In the genomic region with DNA sequence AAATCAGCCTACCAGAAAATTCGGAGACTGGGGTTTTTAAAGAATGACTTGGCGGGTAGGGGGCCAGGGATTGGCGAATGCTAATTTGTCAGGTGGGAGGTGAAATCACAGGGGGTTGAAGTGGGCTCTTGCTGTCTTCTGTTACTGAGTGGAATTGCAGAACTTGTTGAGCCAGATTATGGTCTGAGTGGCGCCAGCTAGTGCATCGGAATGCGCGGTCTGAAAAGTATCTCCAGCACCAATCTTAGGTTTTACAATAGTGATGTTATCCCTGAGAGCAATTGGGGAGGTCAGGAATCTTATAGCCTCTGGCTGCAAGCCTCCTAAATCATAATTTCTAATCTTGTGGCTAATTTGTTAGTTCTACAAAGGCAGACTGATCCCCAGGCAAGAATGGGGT, we compare ENCODE assay signal across 2 cellular contexts.
TF ChIP-seq lines count a peak whose summit lies in the region.

No MANE protein-coding gene starts in this region.

TF ChIP-seq in SK-N-SH, 30 proteins besides CTCF, POLR2A, EP300 and RAD21 (continued from another document):
- TF ChIP-seq FOXJ3 (CRISPR knock-in tag; IDR thresholded peaks at IDR 0.05) = no peak
- TF ChIP-seq GABPA (IDR thresholded peaks at IDR 0.05; ENCODE audit: low read depth) = no peak
- TF ChIP-seq FOSL2 (IDR thresholded peaks at IDR 0.05; ENCODE audit: borderline replicate concordance, low read depth) = no peak
- no peak for TF ChIP-seq NRF1 (IDR thresholded peaks at IDR 0.05; ENCODE audit: low read depth, low read length)
- TF ChIP-seq, protein P1, sequence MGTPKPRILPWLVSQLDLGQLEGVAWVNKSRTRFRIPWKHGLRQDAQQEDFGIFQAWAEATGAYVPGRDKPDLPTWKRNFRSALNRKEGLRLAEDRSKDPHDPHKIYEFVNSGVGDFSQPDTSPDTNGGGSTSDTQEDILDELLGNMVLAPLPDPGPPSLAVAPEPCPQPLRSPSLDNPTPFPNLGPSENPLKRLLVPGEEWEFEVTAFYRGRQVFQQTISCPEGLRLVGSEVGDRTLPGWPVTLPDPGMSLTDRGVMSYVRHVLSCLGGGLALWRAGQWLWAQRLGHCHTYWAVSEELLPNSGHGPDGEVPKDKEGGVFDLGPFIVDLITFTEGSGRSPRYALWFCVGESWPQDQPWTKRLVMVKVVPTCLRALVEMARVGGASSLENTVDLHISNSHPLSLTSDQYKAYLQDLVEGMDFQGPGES (IDR thresholded peaks at IDR 0.05; ENCODE audit: low read depth, low read length) = no peak
- no peak for TF ChIP-seq POLR2AphosphoS5 (IDR thresholded peaks at IDR 0.05; ENCODE audit: low read depth, low read length)
TF ChIP-seq in SK-N-SH: peak in this region for 0.

TF ChIP-seq in SK-N-SH treated with all-trans-retinoic acid at 6 μM for 48 hours, 23 proteins besides CTCF, POLR2A, EP300 and RAD21 (continued from another document):
- TF ChIP-seq, protein P2, sequence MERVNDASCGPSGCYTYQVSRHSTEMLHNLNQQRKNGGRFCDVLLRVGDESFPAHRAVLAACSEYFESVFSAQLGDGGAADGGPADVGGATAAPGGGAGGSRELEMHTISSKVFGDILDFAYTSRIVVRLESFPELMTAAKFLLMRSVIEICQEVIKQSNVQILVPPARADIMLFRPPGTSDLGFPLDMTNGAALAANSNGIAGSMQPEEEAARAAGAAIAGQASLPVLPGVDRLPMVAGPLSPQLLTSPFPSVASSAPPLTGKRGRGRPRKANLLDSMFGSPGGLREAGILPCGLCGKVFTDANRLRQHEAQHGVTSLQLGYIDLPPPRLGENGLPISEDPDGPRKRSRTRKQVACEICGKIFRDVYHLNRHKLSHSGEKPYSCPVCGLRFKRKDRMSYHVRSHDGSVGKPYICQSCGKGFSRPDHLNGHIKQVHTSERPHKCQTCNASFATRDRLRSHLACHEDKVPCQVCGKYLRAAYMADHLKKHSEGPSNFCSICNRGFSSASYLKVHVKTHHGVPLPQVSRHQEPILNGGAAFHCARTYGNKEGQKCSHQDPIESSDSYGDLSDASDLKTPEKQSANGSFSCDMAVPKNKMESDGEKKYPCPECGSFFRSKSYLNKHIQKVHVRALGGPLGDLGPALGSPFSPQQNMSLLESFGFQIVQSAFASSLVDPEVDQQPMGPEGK (CRISPR knock-in tag; IDR thresholded peaks at IDR 0.05; ENCODE audit: borderline replicate concordance) = no peak
- TF ChIP-seq ZNF8 (CRISPR knock-in tag; IDR thresholded peaks at IDR 0.05) (no peak), BACH2 (CRISPR knock-in tag; IDR thresholded peaks at IDR 0.05; ENCODE audit: borderline replicate concordance) (no peak), ZNF565 (CRISPR knock-in tag; conservative IDR thresholded peaks at IDR 0.05; ENCODE audit: low read depth) (no peak)
- TF ChIP-seq, protein P3, sequence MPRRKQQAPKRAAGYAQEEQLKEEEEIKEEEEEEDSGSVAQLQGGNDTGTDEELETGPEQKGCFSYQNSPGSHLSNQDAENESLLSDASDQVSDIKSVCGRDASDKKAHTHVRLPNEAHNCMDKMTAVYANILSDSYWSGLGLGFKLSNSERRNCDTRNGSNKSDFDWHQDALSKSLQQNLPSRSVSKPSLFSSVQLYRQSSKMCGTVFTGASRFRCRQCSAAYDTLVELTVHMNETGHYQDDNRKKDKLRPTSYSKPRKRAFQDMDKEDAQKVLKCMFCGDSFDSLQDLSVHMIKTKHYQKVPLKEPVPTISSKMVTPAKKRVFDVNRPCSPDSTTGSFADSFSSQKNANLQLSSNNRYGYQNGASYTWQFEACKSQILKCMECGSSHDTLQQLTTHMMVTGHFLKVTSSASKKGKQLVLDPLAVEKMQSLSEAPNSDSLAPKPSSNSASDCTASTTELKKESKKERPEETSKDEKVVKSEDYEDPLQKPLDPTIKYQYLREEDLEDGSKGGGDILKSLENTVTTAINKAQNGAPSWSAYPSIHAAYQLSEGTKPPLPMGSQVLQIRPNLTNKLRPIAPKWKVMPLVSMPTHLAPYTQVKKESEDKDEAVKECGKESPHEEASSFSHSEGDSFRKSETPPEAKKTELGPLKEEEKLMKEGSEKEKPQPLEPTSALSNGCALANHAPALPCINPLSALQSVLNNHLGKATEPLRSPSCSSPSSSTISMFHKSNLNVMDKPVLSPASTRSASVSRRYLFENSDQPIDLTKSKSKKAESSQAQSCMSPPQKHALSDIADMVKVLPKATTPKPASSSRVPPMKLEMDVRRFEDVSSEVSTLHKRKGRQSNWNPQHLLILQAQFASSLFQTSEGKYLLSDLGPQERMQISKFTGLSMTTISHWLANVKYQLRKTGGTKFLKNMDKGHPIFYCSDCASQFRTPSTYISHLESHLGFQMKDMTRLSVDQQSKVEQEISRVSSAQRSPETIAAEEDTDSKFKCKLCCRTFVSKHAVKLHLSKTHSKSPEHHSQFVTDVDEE (CRISPR knock-in tag; IDR thresholded peaks at IDR 0.05) = no peak
- TF ChIP-seq, protein P4, sequence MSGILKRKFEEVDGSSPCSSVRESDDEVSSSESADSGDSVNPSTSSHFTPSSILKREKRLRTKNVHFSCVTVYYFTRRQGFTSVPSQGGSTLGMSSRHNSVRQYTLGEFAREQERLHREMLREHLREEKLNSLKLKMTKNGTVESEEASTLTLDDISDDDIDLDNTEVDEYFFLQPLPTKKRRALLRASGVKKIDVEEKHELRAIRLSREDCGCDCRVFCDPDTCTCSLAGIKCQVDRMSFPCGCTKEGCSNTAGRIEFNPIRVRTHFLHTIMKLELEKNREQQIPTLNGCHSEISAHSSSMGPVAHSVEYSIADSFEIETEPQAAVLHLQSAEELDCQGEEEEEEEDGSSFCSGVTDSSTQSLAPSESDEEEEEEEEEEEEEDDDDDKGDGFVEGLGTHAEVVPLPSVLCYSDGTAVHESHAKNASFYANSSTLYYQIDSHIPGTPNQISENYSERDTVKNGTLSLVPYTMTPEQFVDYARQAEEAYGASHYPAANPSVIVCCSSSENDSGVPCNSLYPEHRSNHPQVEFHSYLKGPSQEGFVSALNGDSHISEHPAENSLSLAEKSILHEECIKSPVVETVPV (CRISPR knock-in tag; IDR thresholded peaks at IDR 0.05) = no peak
